ENCODE assay signal across 27 cellular contexts in the genomic region with DNA sequence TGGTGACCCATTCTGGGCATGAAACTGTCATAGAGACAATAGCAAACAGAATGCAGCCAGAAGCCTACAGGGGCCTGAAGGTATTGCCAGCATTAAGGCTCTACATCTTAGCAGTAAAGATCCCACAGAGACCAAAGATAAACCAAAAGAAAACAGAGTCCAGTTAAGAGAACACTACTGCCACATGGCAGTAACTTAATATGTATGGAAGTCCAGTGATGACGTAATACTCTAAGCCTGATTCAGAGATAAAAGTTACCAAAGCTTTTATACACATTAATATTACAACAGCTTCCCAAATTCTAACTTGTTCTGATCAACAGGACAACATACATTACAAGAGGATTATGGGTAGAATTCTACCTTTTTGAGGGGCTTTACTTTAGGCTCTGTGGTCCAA.
DNase-seq lines count a peak whose midpoint lies in the region; ATAC-seq, FAIRE-seq and TF ChIP-seq lines count a peak whose summit lies in the region.
"Had no signal": no experiment of that assay in that cellular context is flagged by ENCODE, and none has a peak within 500 bp of the region (broad histone marks: within the 10 kb centered on the region; RNA-seq: fewer than 3 reads in every experiment).

No MANE protein-coding gene starts in this region.

- H3K9me3 Mint-ChIP-seq in H9: no peaks in the 10 kb centered on the region
- H3K9me3 Mint-ChIP-seq: activated CD4-positive, alpha-beta memory T cell treated with anti-CD3 and anti-CD28 coated beads, Interleukin-2, amount 10 ng/mL, durations not matched to agents 7 days and 5 days; memory B cell; neural progenitor cell; T-helper 1 cell treated with Interleukin-12 subunit alpha and Interleukin-12 subunit beta and Interleukin-4 antibody, amounts not matched to agents 30 μg/mL and 1 μg/mL, for 36 hours had no signal

- H2BK120ac ChIP-seq in H9 (ENCODE audit: low read depth, low read length, poor library complexity, severe bottlenecking): no peak overlapping the region

- intact Hi-C loops in GM12878 (cut with micrococcal nuclease; ENCODE audit: unreplicated experiment): no loop called here
- intact Hi-C loops in pancreas (cut with DNase I): no loop called here
- intact Hi-C loops in esophagus muscularis mucosa (cut with DNase I): no loop called here

- POLR2A ChIA-PET in GM12878 (lab: Charles Lee): no interaction called here

- H3K4me1 ChIP-seq in H9 (ENCODE audit: insufficient read depth, low read length) (no peaks in the 10 kb centered on the region), GM12878 (ENCODE audit: control insufficient read depth, insufficient read depth, low read length) (no peaks in the 10 kb centered on the region), pancreas (peaks cover 23 to 33% (median 33%) of the 10 kb centered on the region in 3 donors), esophagus muscularis mucosa (no peaks in the 10 kb centered on the region)
- H3K4me1 ChIP-seq: neural progenitor cell, upper lobe of right lung had no signal

- H2BK20ac ChIP-seq in H9 (ENCODE audit: low read depth, low read length, poor library complexity, severe bottlenecking): no peak overlapping the region

- no TSS peak for BruUV-seq in GM12878 (replicated peaks; lab: Mats Ljungman, UMichigan)

- TF ChIP-seq POLR2A in GM12878 (IDR thresholded peaks at IDR 0.05; ENCODE audit: low read depth, low read length): no peak
- no peak for TF ChIP-seq POLR2A in esophagus muscularis mucosa (IDR thresholded peaks at IDR 0.05; ENCODE audit: low read depth)

- no peak overlapping the region for H4K91ac ChIP-seq in H9 (ENCODE audit: insufficient read length, low read depth, low read length)

- H4K5ac ChIP-seq in H9 (ENCODE audit: insufficient read length, low read depth, low read length): no peak overlapping the region

- H3K23me2 ChIP-seq in H9 (ENCODE audit: insufficient read length, low read depth, low read length, poor library complexity, severe bottlenecking): no peaks in the 10 kb centered on the region

- no peak for TF ChIP-seq EP300 in GM12878 (IDR thresholded peaks at IDR 0.05; ENCODE audit: borderline replicate concordance in 1 of 2, control insufficient read depth in 1 of 2, low read depth in 2 of 2, low read length in 2 of 2)
- TF ChIP-seq EP300 in esophagus muscularis mucosa (IDR thresholded peaks at IDR 0.05): no peak

- H3K4me1 Mint-ChIP-seq in H9: no peaks in the 10 kb centered on the region
- H3K4me1 Mint-ChIP-seq: activated CD4-positive, alpha-beta memory T cell treated with anti-CD3 and anti-CD28 coated beads, Interleukin-2, amount 10 ng/mL, durations not matched to agents 7 days and 5 days; activated naive CD4-positive, alpha-beta T cell treated with anti-CD3 and anti-CD28 coated beads, Interleukin-2, amount 50 U/mL, for 24 hours; activated T-helper 17 cell treated with anti-CD3 and anti-CD28 coated beads, Interleukin-2, amount 50 U/mL, for 72 hours; memory B cell; neural progenitor cell; stimulated activated naive B cell treated with anti-CD40 and anti-IgM and Interleukin-4, amounts not matched to agents 10 μg/mL and 1 μg/mL and 100 μg/mL, for 72 hours had no signal

- H3K36me3 ChIP-seq in GM12878 (ENCODE audit: control insufficient read depth in 2 of 2, insufficient read depth in 2 of 2, low read length in 1 of 2) (no peaks in the 10 kb centered on the region), pancreas (no peaks in the 10 kb centered on the region), esophagus muscularis mucosa (no peaks in the 10 kb centered on the region)
- H3K36me3 ChIP-seq: ascending aorta, neural progenitor cell, upper lobe of right lung had no signal

- no peaks in the 10 kb centered on the region for H3K79me1 ChIP-seq in H9 (ENCODE audit: insufficient read depth, low read depth, low read length, poor library complexity, severe bottlenecking)

- H3T11ph ChIP-seq in H9 (ENCODE audit: low read length): no peak overlapping the region

- CTCF ChIA-PET in GM12878 (lab: Yijun Ruan, JAX): no interaction called here

- H3K4me3 ChIP-seq in GM12878: no peak overlapping the region
- H3K4me3 ChIP-seq in pancreas: no peak overlapping the region
- H3K4me3 ChIP-seq in esophagus muscularis mucosa: no peak overlapping the region
- H3K4me3 ChIP-seq: ascending aorta, neural progenitor cell, SK-N-MC, upper lobe of right lung had no signal

- H2AFZ ChIP-seq in H9 (ENCODE audit: low read length): no peak overlapping the region
- no peak overlapping the region for H2AFZ ChIP-seq in GM12878 (ENCODE audit: control insufficient read depth, low read depth, low read length)
- H2AFZ ChIP-seq: neural progenitor cell had no signal

- H3K4me3 Mint-ChIP-seq in H9: no peak overlapping the region
- H3K4me3 Mint-ChIP-seq: activated CD4-positive, alpha-beta memory T cell treated with anti-CD3 and anti-CD28 coated beads, Interleukin-2, amount 10 ng/mL, durations not matched to agents 7 days and 5 days; activated naive CD4-positive, alpha-beta T cell treated with anti-CD3 and anti-CD28 coated beads, Interleukin-2, amount 50 U/mL, for 24 hours; activated T-helper 17 cell treated with anti-CD3 and anti-CD28 coated beads, Interleukin-2, amount 50 U/mL, for 72 hours; memory B cell; neural progenitor cell; stimulated activated naive B cell treated with anti-CD40 and anti-IgM and Interleukin-4, amounts not matched to agents 10 μg/mL and 1 μg/mL and 100 μg/mL, for 72 hours; T-helper 1 cell treated with Interleukin-12 subunit alpha and Interleukin-12 subunit beta and Interleukin-4 antibody, amounts not matched to agents 30 μg/mL and 1 μg/mL, for 36 hours had no signal

- no peak overlapping the region for H2BK12ac ChIP-seq in H9 (ENCODE audit: insufficient read length, low read depth, low read length)

- no peak overlapping the region for H3K27ac Mint-ChIP-seq in H9
- H3K27ac Mint-ChIP-seq: activated CD4-positive, alpha-beta memory T cell treated with anti-CD3 and anti-CD28 coated beads, Interleukin-2, amount 10 ng/mL, durations not matched to agents 7 days and 5 days; activated naive CD4-positive, alpha-beta T cell treated with anti-CD3 and anti-CD28 coated beads, Interleukin-2, amount 50 U/mL, for 24 hours; activated T-helper 17 cell treated with anti-CD3 and anti-CD28 coated beads, Interleukin-2, amount 50 U/mL, for 72 hours; memory B cell; neural progenitor cell; stimulated activated naive B cell treated with anti-CD40 and anti-IgM and Interleukin-4, amounts not matched to agents 10 μg/mL and 1 μg/mL and 100 μg/mL, for 72 hours; T-helper 1 cell treated with Interleukin-12 subunit alpha and Interleukin-12 subunit beta and Interleukin-4 antibody, amounts not matched to agents 30 μg/mL and 1 μg/mL, for 36 hours had no signal

- no peak overlapping the region for H3K27ac ChIP-seq in H9 (ENCODE audit: insufficient read length, low read depth, low read length)
- H3K27ac ChIP-seq in GM12878 (ENCODE audit: control insufficient read depth, insufficient read depth): no peak overlapping the region
- peak overlapping the region in 2 of 4 donors; percentile 66 to 77 for H3K27ac ChIP-seq in pancreas
- no peak overlapping the region for H3K27ac ChIP-seq in esophagus muscularis mucosa (replicated peaks in 1 of 4)
- H3K27ac ChIP-seq: ascending aorta, neural progenitor cell, SK-N-MC, upper lobe of right lung had no signal

- no CpG with 5 or more reads among the region's 1 CpG for WGBS in H9 (ENCODE audit: extremely low coverage, insufficient read length, low lambda C conversion rate)
- WGBS in GM12878 (ENCODE audit: insufficient coverage, insufficient replicate concordance, low lambda C conversion rate, missing lambda C conversion rate): 6% methylated on average over 1 of the region's 1 CpG
- 49 to 58% methylated on average over 1 of the region's 1 CpG for WGBS in pancreas, 2 donors
- WGBS in esophagus muscularis mucosa: 88% methylated on average over 1 of the region's 1 CpG

- DNase-seq in H9 (no peak), GM12878 (ENCODE audit: low read depth, low spot score) (no peak), fibroblast of peridontal ligament (ENCODE audit: extremely low read depth) (peak; percentile 69), pancreas (no peak), NCI-H1092 (lab: John Stamatoyannopoulos, UW) (no peak), esophagus muscularis mucosa (ENCODE audit: extremely low spot score) (no peak), HuH-7.5 (ENCODE audit: low spot score) (no peak)
- DNase-seq: activated CD4-positive, alpha-beta memory T cell treated with anti-CD3 and anti-CD28 coated beads, Interleukin-2, amount 10 ng/mL, durations not matched to agents 7 days and 5 days; activated CD4-positive, alpha-beta T cell treated with anti-CD3 and anti-CD28 coated beads for 1 hour; C1 segment of cervical spinal cord; COR-L47; NCI-H1105; NCI-H2029 treated with DMSO at 0.1 percent for 48 hours; NCI-H774; posterior cingulate gyrus; stimulated activated CD4-positive, alpha-beta T cell treated with anti-CD3 and anti-CD28 coated beads, Interleukin-15, amount 100 ng/mL, for 24 hours; stimulated activated naive B cell treated with anti-CD40 and anti-IgM and Interleukin-4, amounts not matched to agents 10 μg/mL and 1 μg/mL and 100 μg/mL, for 72 hours; upper lobe of right lung had no signal

- TF ChIP-seq CTCF in H9 (conservative IDR thresholded peaks at IDR 0.05): 0 out of 3 replicates have a peak, but pooled peaks have one; percentile 19
- TF ChIP-seq CTCF in GM12878 (IDR thresholded peaks at IDR 0.05 in 2 of 3, conservative IDR thresholded peaks at IDR 0.05 in 1 of 3; ENCODE audit: control insufficient read depth in 2 of 3, extremely low read depth in 1 of 3, insufficient read depth in 1 of 3, low read depth in 3 of 3, low read length in 3 of 3): no peak
- no peak for TF ChIP-seq CTCF in pancreas (IDR thresholded peaks at IDR 0.05)
- no peak for TF ChIP-seq CTCF in esophagus muscularis mucosa (IDR thresholded peaks at IDR 0.05)

- H3K9me3 ChIP-seq in H9 (ENCODE audit: control insufficient read depth, low read depth, low read length): no peaks in the 10 kb centered on the region
- H3K9me3 ChIP-seq in GM12878 (replicated peaks; ENCODE audit: control insufficient read depth, insufficient read depth, low read length): no peaks in the 10 kb centered on the region
- no peaks in the 10 kb centered on the region for H3K9me3 ChIP-seq in pancreas
- no peaks in the 10 kb centered on the region for H3K9me3 ChIP-seq in esophagus muscularis mucosa
- H3K9me3 ChIP-seq: ascending aorta, upper lobe of right lung had no signal

- H3K27me3 ChIP-seq in H9 (ENCODE audit: insufficient read depth, low read length) (no peaks in the 10 kb centered on the region), GM12878 (replicated peaks in 1 of 2; ENCODE audit: control insufficient read depth in 2 of 2, insufficient read depth in 2 of 2, low read length in 1 of 2) (no peaks in the 10 kb centered on the region), pancreas (no peaks in the 10 kb centered on the region), esophagus muscularis mucosa (no peaks in the 10 kb centered on the region)
- H3K27me3 ChIP-seq: ascending aorta, neural progenitor cell, upper lobe of right lung had no signal

- H3K56ac ChIP-seq in H9 (ENCODE audit: insufficient read length, low read depth, low read length): no peak overlapping the region

- no peak overlapping the region for H3K14ac ChIP-seq in H9 (ENCODE audit: insufficient read depth, low read length)

- H3K9ac ChIP-seq in H9 (ENCODE audit: extremely low read depth, insufficient read length, low read length) (no peak overlapping the region), GM12878 (ENCODE audit: control insufficient read depth, insufficient read depth, low read length) (no peak overlapping the region)
- H3K9ac ChIP-seq: neural progenitor cell had no signal

- TF ChIP-seq RAD21 in GM12878 (IDR thresholded peaks at IDR 0.05; ENCODE audit: insufficient read depth, low read depth, low read length): no peak

- H3K4ac ChIP-seq in H9 (ENCODE audit: low read depth, low read length): no peak overlapping the region

- no peak overlapping the region for H2BK15ac ChIP-seq in H9 (ENCODE audit: low read depth, low read length)

- H2BK5ac ChIP-seq in H9 (ENCODE audit: insufficient read length, low read length): no peak overlapping the region

- H4K20me1 ChIP-seq in H9 (ENCODE audit: control insufficient read depth, insufficient read depth, insufficient read length): no peaks in the 10 kb centered on the region
- no peaks in the 10 kb centered on the region for H4K20me1 ChIP-seq in GM12878 (ENCODE audit: control insufficient read depth, insufficient read depth)

- no peak overlapping the region for H3K18ac ChIP-seq in H9 (ENCODE audit: insufficient read length, low read depth, low read length)

- FAIRE-seq in GM12878 (lab: Jason Lieb, UNC) (no peak), pancreas (lab: Jason Lieb, UNC) (no peak)

- H3K23ac ChIP-seq in H9 (ENCODE audit: insufficient read length, low read depth, low read length): no peak overlapping the region

- RAD21 ChIA-PET in GM12878 (lab: Charles Lee; ENCODE audit: unreplicated experiment): no interaction called here

- no peaks in the 10 kb centered on the region for H3K36me3 Mint-ChIP-seq in H9 (ENCODE audit: insufficient read depth in 1 of 3, low read depth in 3 of 3)
- H3K36me3 Mint-ChIP-seq: activated naive CD4-positive, alpha-beta T cell treated with anti-CD3 and anti-CD28 coated beads, Interleukin-2, amount 50 U/mL, for 24 hours; memory B cell; neural progenitor cell; stimulated activated naive B cell treated with anti-CD40 and anti-IgM and Interleukin-4, amounts not matched to agents 10 μg/mL and 1 μg/mL and 100 μg/mL, for 72 hours had no signal

- H3K79me2 ChIP-seq in H9 (ENCODE audit: insufficient read depth, low read length) (no peaks in the 10 kb centered on the region), GM12878 (ENCODE audit: control insufficient read depth, insufficient read depth, low read length) (no peaks in the 10 kb centered on the region)

- no peak overlapping the region for H4K8ac ChIP-seq in H9 (replicated peaks; ENCODE audit: insufficient read length, low read depth, low read length)

- no peak for ATAC-seq in GM12878
- peak; percentile 39 to 46 (median 43) for ATAC-seq in pancreas
- ATAC-seq in HG02623 (IDR thresholded peaks at IDR 0.05; ENCODE audit: unreplicated experiment): no peak
- ATAC-seq: activated T-helper 17 cell treated with anti-CD3 and anti-CD28 coated beads, Interleukin-2, amount 50 U/mL, for 72 hours; sciatic nerve; stimulated activated naive B cell treated with anti-CD40 and anti-IgM and Interleukin-4, amounts not matched to agents 10 μg/mL and 1 μg/mL and 100 μg/mL, for 72 hours; upper lobe of right lung had no signal

- no peak overlapping the region for H2AK5ac ChIP-seq in H9 (ENCODE audit: insufficient read length, low read length)

- H3K4me2 ChIP-seq in H9 (ENCODE audit: insufficient read depth, insufficient read length, low read length) (no peak overlapping the region), GM12878 (ENCODE audit: control insufficient read depth, insufficient read depth) (no peak overlapping the region)
- H3K4me2 ChIP-seq: neural progenitor cell had no signal

- no peaks in the 10 kb centered on the region for H3K27me3 Mint-ChIP-seq in H9 (ENCODE audit: low read depth)
- H3K27me3 Mint-ChIP-seq: activated CD4-positive, alpha-beta memory T cell treated with anti-CD3 and anti-CD28 coated beads, Interleukin-2, amount 10 ng/mL, durations not matched to agents 7 days and 5 days; activated naive CD4-positive, alpha-beta T cell treated with anti-CD3 and anti-CD28 coated beads, Interleukin-2, amount 50 U/mL, for 24 hours; activated T-helper 17 cell treated with anti-CD3 and anti-CD28 coated beads, Interleukin-2, amount 50 U/mL, for 72 hours; memory B cell; stimulated activated naive B cell treated with anti-CD40 and anti-IgM and Interleukin-4, amounts not matched to agents 10 μg/mL and 1 μg/mL and 100 μg/mL, for 72 hours had no signal

- in situ Hi-C loops in GM12878 (cut with MboI): no loop called here

- SMC1A ChIA-PET in GM12878 (lab: Charles Lee; ENCODE audit: uncharacterized antibody, unreplicated experiment): no interaction called here

Comparison
In these comparisons a context has a peak if more than half of its experiments do, and no peak if none do; other contexts are left out.
1. ATAC-seq: peak in pancreas (4 of 4); none in GM12878 (single experiment) and HG02623 (single experiment).